In the genomic region with DNA sequence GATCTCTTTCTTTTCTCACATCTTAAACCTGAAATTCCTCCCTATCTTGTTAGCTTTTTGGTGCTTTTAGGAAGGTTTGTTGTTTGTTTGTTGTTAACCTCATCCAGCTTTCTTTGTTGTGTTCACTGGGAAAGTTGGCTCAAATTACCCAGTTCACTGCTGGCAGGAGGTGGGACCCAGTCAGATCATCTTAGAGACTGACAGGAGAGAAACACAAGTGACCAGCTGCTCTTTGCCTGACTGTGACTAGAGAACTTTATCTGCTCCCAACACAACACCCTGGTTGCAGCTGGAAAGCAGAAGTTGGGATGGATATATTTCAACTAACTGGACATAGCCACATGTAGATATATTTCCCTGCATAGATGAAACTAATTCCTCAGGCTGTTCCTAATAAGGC, we compare ENCODE assay signal across 23 cellular contexts. TPM values are rescaled to one million over a fixed set of nuclear protein-coding genes. Genes with fewer than 3 reads are reported as not detected.
"Had no signal": no experiment of that assay in that cellular context is flagged by ENCODE, and none has a peak within 500 bp of the region (broad histone marks: within the 10 kb centered on the region; RNA-seq: fewer than 3 reads in every experiment).

No MANE protein-coding gene starts in this region.

- H3K4me3 ChIP-seq: ascending aorta, left ventricle myocardium inferior, psoas muscle, tibial nerve, uterus had no signal

- DNase-seq: activated CD4-positive, CD25-positive, alpha-beta regulatory T cell treated with anti-CD3 and anti-CD28 coated beads, Interleukin-2, amount 50 U/mL, for 72 hours; activated CD8-positive, alpha-beta memory T cell treated with anti-CD3 and anti-CD28 coated beads for 24 hours; activated CD8-positive, alpha-beta memory T cell treated with anti-CD3 and anti-CD28 coated beads, Interleukin-2, amount 50 U/mL, for 48 hours; activated effector memory CD4-positive, alpha-beta T cell treated with anti-CD3 and anti-CD28 coated beads, Interleukin-2, amount 50 U/mL, for 16 hours; activated naive CD4-positive, alpha-beta T cell treated with anti-CD3 and anti-CD28 coated beads, Interleukin-2, amount 50 U/mL, for 16 hours; activated T-cell treated with anti-CD3 and anti-CD28 coated beads, Interleukin-2, amount 50 U/mL, for 72 hours; cerebellar nuclear complex; cortex of kidney; effector CD4-positive, alpha-beta T cell; kidney; left ventricle myocardium inferior; psoas muscle; right cardiac atrium; stimulated activated CD4-positive, alpha-beta T cell treated with anti-CD3 and anti-CD28 coated beads, Interleukin-2, amount 100 ng/mL, for 24 hours; stimulated activated naive CD8-positive, alpha-beta T cell treated with anti-CD3 and anti-CD28 coated beads, Interleukin-15, Interleukin-2, amounts not matched to agents 100 U/mL and 50 U/mL, for 24 hours; T-helper 9 cell; uterus had no signal

- FAIRE-seq: frontal cortex, kidney had no signal

- H3K4me1 ChIP-seq: ascending aorta, left ventricle myocardium inferior, psoas muscle, tibial nerve, uterus had no signal

- H3K27ac ChIP-seq: ascending aorta, left ventricle myocardium inferior, psoas muscle, tibial nerve, uterus, VCaP had no signal

- H3K9me3 ChIP-seq: ascending aorta, psoas muscle, uterus had no signal

- ATAC-seq: activated T-cell treated with anti-CD3 and anti-CD28 coated beads, Interleukin-2, amount 50 U/mL, for 72 hours; right cardiac atrium; stimulated activated naive CD8-positive, alpha-beta T cell treated with anti-CD3 and anti-CD28 coated beads, Interleukin-15, Interleukin-2, amounts not matched to agents 100 U/mL and 50 U/mL, for 24 hours had no signal

- H3K36me3 ChIP-seq: ascending aorta, left ventricle myocardium inferior, tibial nerve, uterus had no signal

- H3K27me3 ChIP-seq: ascending aorta, tibial nerve, uterus had no signal

RNA-seq across cellular contexts. Expression of a gene that starts 10.0 kb away (rescaled TPM):
- total RNA-seq: activated T-cell treated with anti-CD3 and anti-CD28 coated beads, Interleukin-2, amount 50 U/mL, for 72 hours; myocyte; osteocyte had no signal
